In the genomic region with DNA sequence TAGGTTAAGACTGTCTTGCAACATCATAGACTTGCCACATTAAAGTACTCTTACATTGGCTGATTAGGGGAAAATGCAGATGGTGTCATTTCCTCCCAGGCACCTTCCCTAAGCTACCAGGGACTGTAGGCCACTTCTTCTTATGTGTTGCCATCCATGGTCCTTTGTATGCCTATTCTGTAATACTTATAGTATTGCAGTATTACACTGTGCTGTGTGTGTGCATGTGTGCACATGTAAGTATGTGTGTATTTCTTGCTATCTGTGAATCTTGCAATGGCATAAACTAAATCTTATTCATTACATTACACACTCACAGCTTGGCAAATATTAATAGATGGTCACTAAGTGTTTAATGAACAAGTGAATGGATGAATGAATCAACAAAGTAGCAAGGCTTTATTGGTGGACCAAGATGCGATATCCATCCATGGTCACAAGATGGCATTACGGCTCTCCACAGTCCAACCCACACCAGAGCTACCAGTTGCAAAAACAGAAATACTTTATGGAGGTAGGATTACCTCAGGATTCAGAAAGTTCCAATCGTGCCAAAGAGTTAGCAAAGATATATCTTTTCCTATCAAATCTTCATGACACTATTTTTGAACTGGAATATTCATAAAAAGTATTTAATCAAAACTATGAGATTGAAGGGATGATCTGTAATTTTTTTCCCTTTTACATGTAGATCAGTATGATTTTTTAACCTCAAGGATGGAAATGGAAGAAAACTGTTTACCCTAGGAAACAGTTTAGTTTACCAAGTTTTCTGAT, we compare ENCODE assay signal across 8 cellular contexts.
DNase-seq lines count a peak whose midpoint lies in the region; ATAC-seq and TF ChIP-seq lines count a peak whose summit lies in the region.

No MANE protein-coding gene starts in this region.

- H3K36me3 ChIP-seq in OCI-LY1 (ENCODE audit: insufficient read depth, low read length) (no peaks in the 10 kb centered on the region), brain microvascular endothelial cell (replicated peaks) (no peaks in the 10 kb centered on the region)

- H3K4me1 Mint-ChIP-seq in type B pancreatic cell (ENCODE audit: unreplicated experiment) = peaks cover 8% of the 10 kb centered on the region

- no peaks in the 10 kb centered on the region for H4K20me1 ChIP-seq in OCI-LY1 (ENCODE audit: insufficient read depth, low read length)

- H3K4me3 ChIP-seq in OCI-LY1 (ENCODE audit: low read depth, low read length, poor library complexity, severe bottlenecking) = no peak overlapping the region
- H3K4me3 ChIP-seq in brain microvascular endothelial cell (ENCODE audit: low read depth, low read length) = no peak overlapping the region

- H3K4me1 ChIP-seq in OCI-LY1 (ENCODE audit: insufficient read depth, low read length, severe bottlenecking) = peaks cover 22% of the 10 kb centered on the region

- H3K79me2 ChIP-seq in OCI-LY1 (ENCODE audit: insufficient read depth, low read length) = no peaks in the 10 kb centered on the region

- no peak overlapping the region for H3K9ac ChIP-seq in OCI-LY1 (ENCODE audit: low read length)

- DNase-seq in D341Med (ENCODE audit: low spot score) (peak; percentile 48), brain microvascular endothelial cell (peak; percentile 46), left kidney (ENCODE audit: low read depth, low spot score) (peak; percentile 63), type B pancreatic cell (ENCODE audit: extremely low spot score, unreplicated experiment) (no peak)

- H2AFZ ChIP-seq in OCI-LY1 (ENCODE audit: low read length) = no peak overlapping the region

- peak; percentile 68 for TF ChIP-seq CTCF in OCI-LY1 (IDR thresholded peaks at IDR 0.05; ENCODE audit: low read length)
- TF ChIP-seq CTCF in brain microvascular endothelial cell (IDR thresholded peaks at IDR 0.05; ENCODE audit: low read depth, low read length, missing control alignments) = peak; percentile 80
- peak; percentile 77 for TF ChIP-seq CTCF in type B pancreatic cell (conservative IDR thresholded peaks at IDR 0.05)

- no peaks in the 10 kb centered on the region for H3K9me2 ChIP-seq in OCI-LY1 (ENCODE audit: low read depth, low read length)

- H3K27ac ChIP-seq in OCI-LY1 (ENCODE audit: low read depth, low read length, poor library complexity, severe bottlenecking) (no peak overlapping the region), brain microvascular endothelial cell (no peak overlapping the region)

- in situ Hi-C loops in brain microvascular endothelial cell (cut with HindIII; ENCODE audit: low pct_ligation_motif_present, low sequenced_read_pairs) = no loop called here

- H3K9me3 ChIP-seq in OCI-LY1 (ENCODE audit: low read length) = no peaks in the 10 kb centered on the region

- no peaks in the 10 kb centered on the region for H3F3A ChIP-seq in OCI-LY1 (ENCODE audit: insufficient read depth, low read length)

- no peaks in the 10 kb centered on the region for H3K27me3 Mint-ChIP-seq in type B pancreatic cell

- H3K36me3 Mint-ChIP-seq in type B pancreatic cell = no peaks in the 10 kb centered on the region

- no peaks in the 10 kb centered on the region for H3K9me3 Mint-ChIP-seq in type B pancreatic cell

- no peak overlapping the region for H3K27ac Mint-ChIP-seq in type B pancreatic cell

- H3K4me2 ChIP-seq in OCI-LY1 (ENCODE audit: low read length) = no peak overlapping the region

- H3K4me3 Mint-ChIP-seq in type B pancreatic cell = no peak overlapping the region

- H3K27me3 ChIP-seq in OCI-LY1 (ENCODE audit: insufficient read depth, low read length) (no peaks in the 10 kb centered on the region), brain microvascular endothelial cell (replicated peaks) (no peaks in the 10 kb centered on the region)

- peak; percentile 78 for ATAC-seq in GM18907 (IDR thresholded peaks at IDR 0.05; ENCODE audit: unreplicated experiment)
- peak; percentile 64 for ATAC-seq in HG03439 (IDR thresholded peaks at IDR 0.05; ENCODE audit: unreplicated experiment)
- no peak for ATAC-seq in GM19467 (IDR thresholded peaks at IDR 0.05; ENCODE audit: unreplicated experiment)
